In the genomic region with DNA sequence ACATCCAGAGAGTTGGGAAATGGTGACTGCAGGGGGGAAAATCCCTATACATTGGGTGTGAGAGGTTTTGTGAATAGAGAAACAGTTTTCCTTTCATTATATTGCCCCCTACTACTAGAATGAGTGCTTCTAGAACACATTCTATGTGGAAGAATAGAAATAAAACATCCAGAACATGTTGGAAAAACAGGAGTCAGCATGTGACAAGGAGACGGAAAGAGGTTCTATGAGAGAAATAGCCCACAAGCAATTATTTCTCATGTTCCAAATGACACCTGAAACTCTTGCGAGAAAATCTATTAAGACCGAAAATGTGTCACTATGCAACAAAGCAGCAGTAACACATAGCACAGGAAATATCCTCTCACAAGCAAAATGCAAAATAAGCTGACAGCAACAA, we compare ENCODE assay signal across 18 cellular contexts.
DNase-seq lines count a peak whose midpoint lies in the region; ATAC-seq, FAIRE-seq and TF ChIP-seq lines count a peak whose summit lies in the region.
"Had no signal": no experiment of that assay in that cellular context is flagged by ENCODE, and none has a peak within 500 bp of the region (broad histone marks: within the 10 kb centered on the region; RNA-seq: fewer than 3 reads in every experiment).

No MANE protein-coding gene starts in this region.

- H3K4me3 Mint-ChIP-seq in activated T-helper 17 cell treated with anti-CD3 and anti-CD28 coated beads, Interleukin-2, amount 50 U/mL, for 72 hours, result no peak overlapping the region

- H3K4me1 ChIP-seq in HepG2 (ENCODE audit: insufficient read depth, low read length), result 0 out of 2 replicates have a peak, but pooled peaks cover 5% of the 10 kb centered on the region
- H3K4me1 ChIP-seq: heart right ventricle had no signal

- H2AFZ ChIP-seq in HepG2 (ENCODE audit: low read length), result no peak overlapping the region

- no peak overlapping the region for H3K4me3 ChIP-seq in HepG2 (replicated peaks in 1 of 3; ENCODE audit: insufficient read depth in 1 of 3, low read depth in 2 of 3, low read length in 3 of 3)
- H3K4me3 ChIP-seq: heart right ventricle, lung, skin epidermis had no signal

- in situ Hi-C loops in HepG2 (cut with HindIII; ENCODE audit: extremely low pct_ligation_motif_present, low pct_unique_long_range_greater_than_20kb), result no loop called here

- no peak overlapping the region for H3K4me2 ChIP-seq in HepG2 (ENCODE audit: low read depth, low read length)

- H3K9ac ChIP-seq in HepG2 (ENCODE audit: insufficient read depth, low read depth, low read length), result no peak overlapping the region

- H3K27ac Mint-ChIP-seq in activated T-helper 17 cell treated with anti-CD3 and anti-CD28 coated beads, Interleukin-2, amount 50 U/mL, for 72 hours, result no peak overlapping the region

- H3K27me3 ChIP-seq in HepG2 (ENCODE audit: control insufficient read depth in 1 of 2, insufficient read depth in 2 of 2, low read length in 2 of 2), result no peaks in the 10 kb centered on the region
- H3K27me3 ChIP-seq: heart right ventricle had no signal

- H3K9me3 ChIP-seq in HepG2 (ENCODE audit: low read length), result no peaks in the 10 kb centered on the region
- H3K9me3 ChIP-seq: heart right ventricle had no signal

- no peaks in the 10 kb centered on the region for H3K4me1 Mint-ChIP-seq in activated T-helper 17 cell treated with anti-CD3 and anti-CD28 coated beads, Interleukin-2, amount 50 U/mL, for 72 hours

- intact Hi-C loops in HepG2 (cut with micrococcal nuclease; ENCODE audit: unreplicated experiment), result no loop called here

- DNase-seq in GM20000 (ENCODE audit: low spot score), result peak; percentile 19
- no peak for DNase-seq in 8988T
- DNase-seq in HepG2 (ENCODE audit: low spot score), result no peak
- no peak for DNase-seq in caudate nucleus (lab: John Stamatoyannopoulos, UW)
- DNase-seq: activated CD4-positive, alpha-beta T cell treated with anti-CD3 and anti-CD28 coated beads, Interleukin-2, amount 50 U/mL, for 48 hours; activated gamma-delta T cell treated with Interleukin-2 at 50 U/mL for 16 hours; AML-193; DMS79 treated with DMSO at 0.1 percent for 48 hours; heart right ventricle; NCI-H1092; NCI-H524 had no signal

- H3K27me3 Mint-ChIP-seq in activated T-helper 17 cell treated with anti-CD3 and anti-CD28 coated beads, Interleukin-2, amount 50 U/mL, for 72 hours, result no peaks in the 10 kb centered on the region

- TF ChIP-seq POLR2A in HepG2 (IDR thresholded peaks at IDR 0.05; ENCODE audit: insufficient read depth in 1 of 2, low read depth in 2 of 2, low read length in 2 of 2), result no peak

- BruUV-seq in HepG2 (replicated peaks; lab: Mats Ljungman, UMichigan), result no TSS peak

- TF ChIP-seq RAD21 in HepG2 (CRISPR knock-in tag; IDR thresholded peaks at IDR 0.05), result no peak

- H3K27ac ChIP-seq in HepG2 (ENCODE audit: extremely low read length, insufficient read depth, low read length) (no peak overlapping the region), caudate nucleus (ENCODE audit: low read depth, low read length) (no peak overlapping the region)
- H3K27ac ChIP-seq: heart right ventricle, skin epidermis had no signal

- no peaks in the 10 kb centered on the region for H4K20me1 ChIP-seq in HepG2 (ENCODE audit: insufficient read depth, low read length)

- CTCF ChIA-PET in HepG2 (lab: Yijun Ruan, JAX; ENCODE audit: low intra/inter-chr PET ratio, low total read pairs), result no interaction called here

- no peak for FAIRE-seq in HepG2 (lab: Jason Lieb, UNC)
- FAIRE-seq: bronchial epithelial cell had no signal

- no peaks in the 10 kb centered on the region for H3K79me2 ChIP-seq in HepG2 (ENCODE audit: insufficient read depth, low read length)

- H3K36me3 Mint-ChIP-seq in activated T-helper 17 cell treated with anti-CD3 and anti-CD28 coated beads, Interleukin-2, amount 50 U/mL, for 72 hours (ENCODE audit: low read depth), result no peaks in the 10 kb centered on the region

- no peaks in the 10 kb centered on the region for H3K36me3 ChIP-seq in HepG2 (replicated peaks in 1 of 2; ENCODE audit: control insufficient read depth in 1 of 2, insufficient read depth in 2 of 2, low read length in 2 of 2)
- H3K36me3 ChIP-seq: heart right ventricle had no signal

- no peak for TF ChIP-seq CTCF in GM20000 (IDR thresholded peaks at IDR 0.05; ENCODE audit: extremely low read depth, missing control alignments)
- TF ChIP-seq CTCF in HepG2 (CRISPR knock-in tag; IDR thresholded peaks at IDR 0.05), result no peak

- POLR2A ChIA-PET in HepG2 (lab: Yijun Ruan, JAX), result no interaction called here

- TF ChIP-seq EP300 in HepG2 (IDR thresholded peaks at IDR 0.05; ENCODE audit: low read depth in 2 of 2, low read length in 2 of 2), result no peak
- no peak for TF ChIP-seq EP300 in HepG2 (CRISPR knock-in tag; IDR thresholded peaks at IDR 0.05; ENCODE audit: borderline replicate concordance)

- WGBS in HepG2 (ENCODE audit: low lambda C conversion rate), result 98% methylated on average over 3 of the region's 3 CpGs

- ATAC-seq in GM18508 (IDR thresholded peaks at IDR 0.05; ENCODE audit: insufficient read depth, unreplicated experiment) (peak; percentile 42), HG02870 (IDR thresholded peaks at IDR 0.05; ENCODE audit: unreplicated experiment) (peak; percentile 82), HG03442 (IDR thresholded peaks at IDR 0.05; ENCODE audit: unreplicated experiment) (peak; percentile 47), HepG2 (no peak)
- ATAC-seq in activated T-helper 17 cell treated with anti-CD3 and anti-CD28 coated beads, Interleukin-2, amount 50 U/mL, for 72 hours (replicated peaks), result no peak
- ATAC-seq: heart right ventricle had no signal

- H3K9me3 Mint-ChIP-seq in activated T-helper 17 cell treated with anti-CD3 and anti-CD28 coated beads, Interleukin-2, amount 50 U/mL, for 72 hours, result no peaks in the 10 kb centered on the region

TF ChIP-seq in HepG2, 621 proteins besides CTCF, POLR2A, EP300 and RAD21:
- TF ChIP-seq MED1 (CRISPR knock-in tag; IDR thresholded peaks at IDR 0.05) (no peak), U2AF2 (IDR thresholded peaks at IDR 0.05; ENCODE audit: low read depth, low read length) (no peak), RXRA (CRISPR knock-in tag; IDR thresholded peaks at IDR 0.05) (no peak), STAG1 (CRISPR knock-in tag; IDR thresholded peaks at IDR 0.05) (no peak), TEAD2 (CRISPR knock-in tag; IDR thresholded peaks at IDR 0.05) (no peak), RNF2 (conservative IDR thresholded peaks at IDR 0.05; ENCODE audit: low read depth) (no peak)
- TF ChIP-seq, protein P1, sequence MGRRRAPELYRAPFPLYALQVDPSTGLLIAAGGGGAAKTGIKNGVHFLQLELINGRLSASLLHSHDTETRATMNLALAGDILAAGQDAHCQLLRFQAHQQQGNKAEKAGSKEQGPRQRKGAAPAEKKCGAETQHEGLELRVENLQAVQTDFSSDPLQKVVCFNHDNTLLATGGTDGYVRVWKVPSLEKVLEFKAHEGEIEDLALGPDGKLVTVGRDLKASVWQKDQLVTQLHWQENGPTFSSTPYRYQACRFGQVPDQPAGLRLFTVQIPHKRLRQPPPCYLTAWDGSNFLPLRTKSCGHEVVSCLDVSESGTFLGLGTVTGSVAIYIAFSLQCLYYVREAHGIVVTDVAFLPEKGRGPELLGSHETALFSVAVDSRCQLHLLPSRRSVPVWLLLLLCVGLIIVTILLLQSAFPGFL (CRISPR knock-in tag; IDR thresholded peaks at IDR 0.05), result no peak
- TF ChIP-seq, protein P2, sequence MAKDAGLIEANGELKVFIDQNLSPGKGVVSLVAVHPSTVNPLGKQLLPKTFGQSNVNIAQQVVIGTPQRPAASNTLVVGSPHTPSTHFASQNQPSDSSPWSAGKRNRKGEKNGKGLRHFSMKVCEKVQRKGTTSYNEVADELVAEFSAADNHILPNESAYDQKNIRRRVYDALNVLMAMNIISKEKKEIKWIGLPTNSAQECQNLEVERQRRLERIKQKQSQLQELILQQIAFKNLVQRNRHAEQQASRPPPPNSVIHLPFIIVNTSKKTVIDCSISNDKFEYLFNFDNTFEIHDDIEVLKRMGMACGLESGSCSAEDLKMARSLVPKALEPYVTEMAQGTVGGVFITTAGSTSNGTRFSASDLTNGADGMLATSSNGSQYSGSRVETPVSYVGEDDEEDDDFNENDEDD (CRISPR knock-in tag; IDR thresholded peaks at IDR 0.05; ENCODE audit: borderline replicate concordance), result no peak

Comparison
In these comparisons a context has a peak if more than half of its experiments do, and no peak if none do; other contexts are left out.
1. ATAC-seq: peak in GM18508 (single experiment), HG02870 (single experiment) and HG03442 (single experiment); none in HepG2 (single experiment) and activated T-helper 17 cell treated with anti-CD3 and anti-CD28 coated beads, Interleukin-2, amount 50 U/mL, for 72 hours (single experiment).